ENCODE assay signal across 18 cellular contexts in genomic region chr9:14066815-14067214, GRCh38.
"Had no signal": no experiment of that assay in that cellular context is flagged by ENCODE, and none has a peak within 500 bp of the region (broad histone marks: within the 10 kb centered on the region; RNA-seq: fewer than 3 reads in every experiment).

No MANE protein-coding gene starts in this region.

- H3K27ac ChIP-seq: ascending aorta, breast epithelium, dorsolateral prefrontal cortex, neural progenitor cell, pancreas, stomach, testis had no signal

- H3K4me3 Mint-ChIP-seq: activated naive CD4-positive, alpha-beta T cell treated with anti-CD3 and anti-CD28 coated beads for 36 hours; endodermal cell; neural progenitor cell; T-helper 2 cell treated with Interferon-gamma antibody and Interleukin-4, amounts not matched to agents 5 μg/mL and 100 μg/mL, for 36 hours had no signal

- H3K4me3 ChIP-seq: ascending aorta, breast epithelium, dorsolateral prefrontal cortex, gastrocnemius medialis, heart left ventricle, lung, neural progenitor cell, pancreas, stomach, testis had no signal

- H3K4me1 ChIP-seq: ascending aorta, breast epithelium, neural progenitor cell, pancreas, stomach, testis had no signal

- H3K9me3 Mint-ChIP-seq: endodermal cell, neural progenitor cell had no signal

- H3K9me3 ChIP-seq: ascending aorta, breast epithelium, gastrocnemius medialis, heart left ventricle, pancreas, stomach, testis had no signal

- H3K4me1 Mint-ChIP-seq: endodermal cell, neural progenitor cell had no signal

- H3K27me3 ChIP-seq: ascending aorta, breast epithelium, dorsolateral prefrontal cortex, gastrocnemius medialis, heart left ventricle, neural progenitor cell, pancreas, stomach, testis had no signal

- H3K36me3 ChIP-seq: ascending aorta, breast epithelium, gastrocnemius medialis, heart left ventricle, neural progenitor cell, pancreas, stomach had no signal

- H3K36me3 Mint-ChIP-seq: neural progenitor cell had no signal

- H3K27ac Mint-ChIP-seq: activated naive CD4-positive, alpha-beta T cell treated with anti-CD3 and anti-CD28 coated beads for 36 hours; activated T-helper 2 cell treated with anti-CD3 and anti-CD28 coated beads, Interferon-gamma antibody, Interleukin-2, Interleukin-4, amounts not matched to agents 10 μg/mL and 5 μg/mL and 100 μg/mL, durations not matched to agents 14 hours and 24 hours and 36 hours; endodermal cell; neural progenitor cell; T-helper 2 cell treated with Interferon-gamma antibody and Interleukin-4, amounts not matched to agents 5 μg/mL and 100 μg/mL, for 36 hours had no signal

- DNase-seq: activated naive CD4-positive, alpha-beta T cell treated with anti-CD3 and anti-CD28 coated beads for 36 hours; activated T-cell treated with anti-CD3 and anti-CD28 coated beads for 4 hours; dorsolateral prefrontal cortex; endodermal cell; erythroblast; gastrocnemius medialis; heart left ventricle; pancreas; stimulated activated CD4-positive, alpha-beta T cell treated with anti-CD3 and anti-CD28 coated beads, Interleukin-12 subunit alpha, Interleukin-12 subunit beta, amount 100 ng/mL, for 4 hours; stimulated activated CD4-positive, alpha-beta T cell treated with anti-CD3 and anti-CD28 coated beads, Interleukin-2, amount 100 ng/mL, for 24 hours; stomach; testis had no signal
